In the genomic region with DNA sequence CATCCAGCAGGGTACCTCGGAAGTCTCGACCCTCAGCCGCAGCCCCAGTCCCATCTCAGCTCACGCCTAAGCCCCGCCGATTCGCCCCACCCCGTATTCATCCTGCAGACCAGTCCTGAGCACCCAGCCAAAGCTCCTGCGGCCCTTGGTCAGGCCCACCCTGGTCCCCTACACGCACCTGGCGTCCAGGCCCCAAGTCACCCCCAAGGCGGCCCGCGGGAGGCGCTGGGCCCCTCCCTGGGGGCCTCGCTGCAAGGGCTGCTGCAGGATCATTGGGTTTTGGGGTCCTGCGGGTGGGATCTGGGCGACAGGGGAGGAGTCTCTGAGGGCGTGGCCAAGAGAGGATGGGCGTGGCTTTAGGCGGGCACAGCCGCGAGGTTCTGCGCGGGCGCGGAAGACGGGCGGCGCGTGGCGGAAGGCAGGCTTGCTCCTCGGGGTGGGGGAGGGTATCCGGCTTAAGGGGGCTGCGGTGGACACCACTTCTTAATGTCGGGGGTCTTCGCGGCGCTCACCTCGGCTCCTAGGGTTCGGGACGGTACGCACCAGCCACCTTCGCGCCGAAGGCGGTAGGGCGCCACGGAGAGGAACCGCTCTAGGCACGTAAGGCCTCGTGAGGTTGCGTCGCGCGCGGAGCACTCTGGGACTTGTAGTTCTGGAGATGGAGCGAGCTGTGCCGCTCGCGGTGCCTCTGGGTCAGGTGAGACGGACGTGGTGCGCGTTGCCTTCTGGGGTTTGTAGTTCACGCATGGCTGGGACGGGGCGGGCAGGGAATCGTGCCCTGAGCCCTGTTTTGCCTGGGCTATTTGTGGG, we compare ENCODE assay signal across 1 cellular context.
A peak's percentile ranks its signal among the peaks of the same experiment; 100 is the strongest.
TF ChIP-seq lines count a peak whose summit lies in the region.

A gene with protein sequence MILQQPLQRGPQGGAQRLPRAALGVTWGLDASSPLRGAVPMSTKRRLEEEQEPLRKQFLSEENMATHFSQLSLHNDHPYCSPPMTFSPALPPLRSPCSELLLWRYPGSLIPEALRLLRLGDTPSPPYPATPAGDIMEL (minus strand): TSS at position 274 of the 810 bp plus-strand sequence. CDS start 1 bp downstream, at position 273.
A gene (plus strand): TSS at position 367 of the 810 bp plus-strand sequence. CDS start 292 bp downstream, at position 659.

TF ChIP-seq in GM12878, 131 proteins besides CTCF, POLR2A, EP300 and RAD21 (continued from another document and continues in another):
- TF ChIP-seq, protein P1, sequence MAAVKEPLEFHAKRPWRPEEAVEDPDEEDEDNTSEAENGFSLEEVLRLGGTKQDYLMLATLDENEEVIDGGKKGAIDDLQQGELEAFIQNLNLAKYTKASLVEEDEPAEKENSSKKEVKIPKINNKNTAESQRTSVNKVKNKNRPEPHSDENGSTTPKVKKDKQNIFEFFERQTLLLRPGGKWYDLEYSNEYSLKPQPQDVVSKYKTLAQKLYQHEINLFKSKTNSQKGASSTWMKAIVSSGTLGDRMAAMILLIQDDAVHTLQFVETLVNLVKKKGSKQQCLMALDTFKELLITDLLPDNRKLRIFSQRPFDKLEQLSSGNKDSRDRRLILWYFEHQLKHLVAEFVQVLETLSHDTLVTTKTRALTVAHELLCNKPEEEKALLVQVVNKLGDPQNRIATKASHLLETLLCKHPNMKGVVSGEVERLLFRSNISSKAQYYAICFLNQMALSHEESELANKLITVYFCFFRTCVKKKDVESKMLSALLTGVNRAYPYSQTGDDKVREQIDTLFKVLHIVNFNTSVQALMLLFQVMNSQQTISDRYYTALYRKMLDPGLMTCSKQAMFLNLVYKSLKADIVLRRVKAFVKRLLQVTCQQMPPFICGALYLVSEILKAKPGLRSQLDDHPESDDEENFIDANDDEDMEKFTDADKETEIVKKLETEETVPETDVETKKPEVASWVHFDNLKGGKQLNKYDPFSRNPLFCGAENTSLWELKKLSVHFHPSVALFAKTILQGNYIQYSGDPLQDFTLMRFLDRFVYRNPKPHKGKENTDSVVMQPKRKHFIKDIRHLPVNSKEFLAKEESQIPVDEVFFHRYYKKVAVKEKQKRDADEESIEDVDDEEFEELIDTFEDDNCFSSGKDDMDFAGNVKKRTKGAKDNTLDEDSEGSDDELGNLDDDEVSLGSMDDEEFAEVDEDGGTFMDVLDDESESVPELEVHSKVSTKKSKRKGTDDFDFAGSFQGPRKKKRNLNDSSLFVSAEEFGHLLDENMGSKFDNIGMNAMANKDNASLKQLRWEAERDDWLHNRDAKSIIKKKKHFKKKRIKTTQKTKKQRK (IDR thresholded peaks at IDR 0.05; ENCODE audit: low read depth, low read length) = no peak
- 0 out of 2 replicates have a peak, but pooled peaks have one; percentile 32 for TF ChIP-seq SMARCA5 (IDR thresholded peaks at IDR 0.05)
- TF ChIP-seq SMAD1 (IDR thresholded peaks at IDR 0.05; ENCODE audit: low read depth, partially characterized antibody) = peak; percentile 44
- peak; percentile 93 for TF ChIP-seq ZNF207 (IDR thresholded peaks at IDR 0.05; ENCODE audit: borderline replicate concordance)
- TF ChIP-seq PAX5 (IDR thresholded peaks at IDR 0.05; ENCODE audit: borderline replicate concordance, low read depth, low read length) = no peak; the same call in 1 of the 2 replicates
- TF ChIP-seq SMAD5 (IDR thresholded peaks at IDR 0.05; ENCODE audit: low read depth) = peak; percentile 26; the same call in 1 of the 2 replicates
- TF ChIP-seq EGR1 (IDR thresholded peaks at IDR 0.05; ENCODE audit: borderline replicate concordance in 1 of 2, low read depth in 2 of 2, low read length in 2 of 2) = peak; percentile 36 to 95; a peak in 2 of 3 replicates
- TF ChIP-seq LARP7 (IDR thresholded peaks at IDR 0.05) = peak; percentile 95
- TF ChIP-seq ZBED1 (IDR thresholded peaks at IDR 0.05; ENCODE audit: borderline replicate concordance) = no peak
- peak; percentile 57; the same call in 1 of the 2 replicates for TF ChIP-seq TAF1 (IDR thresholded peaks at IDR 0.05; ENCODE audit: borderline replicate concordance, low read depth, low read length)
- peak; percentile 84 for TF ChIP-seq HDGF (IDR thresholded peaks at IDR 0.05)
- TF ChIP-seq KLF5 (IDR thresholded peaks at IDR 0.05; ENCODE audit: partially characterized antibody) = peak; percentile 34
- no peak for TF ChIP-seq EED (IDR thresholded peaks at IDR 0.05; ENCODE audit: low read depth)
- no peak; the same call in 2 of the 3 replicates for TF ChIP-seq POU2F2 (IDR thresholded peaks at IDR 0.05; ENCODE audit: borderline replicate concordance, low read depth, low read length)
- TF ChIP-seq JUNB (IDR thresholded peaks at IDR 0.05) = no peak
- TF ChIP-seq, protein P2, sequence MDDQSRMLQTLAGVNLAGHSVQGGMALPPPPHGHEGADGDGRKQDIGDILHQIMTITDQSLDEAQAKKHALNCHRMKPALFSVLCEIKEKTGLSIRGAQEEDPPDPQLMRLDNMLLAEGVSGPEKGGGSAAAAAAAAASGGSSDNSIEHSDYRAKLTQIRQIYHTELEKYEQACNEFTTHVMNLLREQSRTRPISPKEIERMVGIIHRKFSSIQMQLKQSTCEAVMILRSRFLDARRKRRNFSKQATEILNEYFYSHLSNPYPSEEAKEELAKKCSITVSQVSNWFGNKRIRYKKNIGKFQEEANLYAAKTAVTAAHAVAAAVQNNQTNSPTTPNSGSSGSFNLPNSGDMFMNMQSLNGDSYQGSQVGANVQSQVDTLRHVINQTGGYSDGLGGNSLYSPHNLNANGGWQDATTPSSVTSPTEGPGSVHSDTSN (IDR thresholded peaks at IDR 0.05; ENCODE audit: insufficient replicate concordance, low read depth, low read length) = no peak
- peak; percentile 83 for TF ChIP-seq SIN3A (IDR thresholded peaks at IDR 0.05; ENCODE audit: low read depth, low read length)
- no peak for TF ChIP-seq EZH2 (IDR thresholded peaks at IDR 0.05; ENCODE audit: borderline replicate concordance, control insufficient read depth, low read depth, low read length)
- TF ChIP-seq ZNF622 (IDR thresholded peaks at IDR 0.05) = no peak
- peak; percentile 77 for TF ChIP-seq RELA (IDR thresholded peaks at IDR 0.05; ENCODE audit: borderline replicate concordance, partially characterized antibody)
- TF ChIP-seq, protein P3, sequence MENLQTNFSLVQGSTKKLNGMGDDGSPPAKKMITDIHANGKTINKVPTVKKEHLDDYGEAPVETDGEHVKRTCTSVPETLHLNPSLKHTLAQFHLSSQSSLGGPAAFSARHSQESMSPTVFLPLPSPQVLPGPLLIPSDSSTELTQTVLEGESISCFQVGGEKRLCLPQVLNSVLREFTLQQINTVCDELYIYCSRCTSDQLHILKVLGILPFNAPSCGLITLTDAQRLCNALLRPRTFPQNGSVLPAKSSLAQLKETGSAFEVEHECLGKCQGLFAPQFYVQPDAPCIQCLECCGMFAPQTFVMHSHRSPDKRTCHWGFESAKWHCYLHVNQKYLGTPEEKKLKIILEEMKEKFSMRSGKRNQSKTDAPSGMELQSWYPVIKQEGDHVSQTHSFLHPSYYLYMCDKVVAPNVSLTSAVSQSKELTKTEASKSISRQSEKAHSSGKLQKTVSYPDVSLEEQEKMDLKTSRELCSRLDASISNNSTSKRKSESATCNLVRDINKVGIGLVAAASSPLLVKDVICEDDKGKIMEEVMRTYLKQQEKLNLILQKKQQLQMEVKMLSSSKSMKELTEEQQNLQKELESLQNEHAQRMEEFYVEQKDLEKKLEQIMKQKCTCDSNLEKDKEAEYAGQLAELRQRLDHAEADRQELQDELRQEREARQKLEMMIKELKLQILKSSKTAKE (IDR thresholded peaks at IDR 0.05; ENCODE audit: low read depth, poor library complexity, severe bottlenecking) = no peak
- no peak; the same call in 1 of the 2 replicates for TF ChIP-seq NR2F1 (conservative IDR thresholded peaks at IDR 0.05)
- TF ChIP-seq, protein P4, sequence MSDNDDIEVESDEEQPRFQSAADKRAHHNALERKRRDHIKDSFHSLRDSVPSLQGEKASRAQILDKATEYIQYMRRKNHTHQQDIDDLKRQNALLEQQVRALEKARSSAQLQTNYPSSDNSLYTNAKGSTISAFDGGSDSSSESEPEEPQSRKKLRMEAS (IDR thresholded peaks at IDR 0.05; ENCODE audit: low read depth, low read length) = peak; percentile 79
- TF ChIP-seq PAX8 (IDR thresholded peaks at IDR 0.05) = no peak
- TF ChIP-seq CHD4 (IDR thresholded peaks at IDR 0.05) = no peak
- TF ChIP-seq, protein P5, sequence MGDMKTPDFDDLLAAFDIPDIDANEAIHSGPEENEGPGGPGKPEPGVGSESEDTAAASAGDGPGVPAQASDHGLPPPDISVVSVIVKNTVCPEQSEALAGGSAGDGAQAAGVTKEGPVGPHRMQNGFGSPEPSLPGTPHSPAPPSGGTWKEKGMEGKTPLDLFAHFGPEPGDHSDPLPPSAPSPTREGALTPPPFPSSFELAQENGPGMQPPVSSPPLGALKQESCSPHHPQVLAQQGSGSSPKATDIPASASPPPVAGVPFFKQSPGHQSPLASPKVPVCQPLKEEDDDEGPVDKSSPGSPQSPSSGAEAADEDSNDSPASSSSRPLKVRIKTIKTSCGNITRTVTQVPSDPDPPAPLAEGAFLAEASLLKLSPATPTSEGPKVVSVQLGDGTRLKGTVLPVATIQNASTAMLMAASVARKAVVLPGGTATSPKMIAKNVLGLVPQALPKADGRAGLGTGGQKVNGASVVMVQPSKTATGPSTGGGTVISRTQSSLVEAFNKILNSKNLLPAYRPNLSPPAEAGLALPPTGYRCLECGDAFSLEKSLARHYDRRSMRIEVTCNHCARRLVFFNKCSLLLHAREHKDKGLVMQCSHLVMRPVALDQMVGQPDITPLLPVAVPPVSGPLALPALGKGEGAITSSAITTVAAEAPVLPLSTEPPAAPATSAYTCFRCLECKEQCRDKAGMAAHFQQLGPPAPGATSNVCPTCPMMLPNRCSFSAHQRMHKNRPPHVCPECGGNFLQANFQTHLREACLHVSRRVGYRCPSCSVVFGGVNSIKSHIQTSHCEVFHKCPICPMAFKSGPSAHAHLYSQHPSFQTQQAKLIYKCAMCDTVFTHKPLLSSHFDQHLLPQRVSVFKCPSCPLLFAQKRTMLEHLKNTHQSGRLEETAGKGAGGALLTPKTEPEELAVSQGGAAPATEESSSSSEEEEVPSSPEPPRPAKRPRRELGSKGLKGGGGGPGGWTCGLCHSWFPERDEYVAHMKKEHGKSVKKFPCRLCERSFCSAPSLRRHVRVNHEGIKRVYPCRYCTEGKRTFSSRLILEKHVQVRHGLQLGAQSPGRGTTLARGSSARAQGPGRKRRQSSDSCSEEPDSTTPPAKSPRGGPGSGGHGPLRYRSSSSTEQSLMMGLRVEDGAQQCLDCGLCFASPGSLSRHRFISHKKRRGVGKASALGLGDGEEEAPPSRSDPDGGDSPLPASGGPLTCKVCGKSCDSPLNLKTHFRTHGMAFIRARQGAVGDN (IDR thresholded peaks at IDR 0.05) = peak; percentile 50; the same call in 1 of the 2 replicates
- peak; percentile 96 for TF ChIP-seq SIX5 (IDR thresholded peaks at IDR 0.05; ENCODE audit: low read depth, low read length, severe bottlenecking)
- TF ChIP-seq CBFB (IDR thresholded peaks at IDR 0.05; ENCODE audit: low read depth) = 0 out of 2 replicates have a peak, but pooled peaks have one; percentile 52
- TF ChIP-seq CBX3 (IDR thresholded peaks at IDR 0.05; ENCODE audit: borderline replicate concordance, low read depth) = no peak
- 0 out of 2 replicates have a peak, but pooled peaks have one; percentile 48 for TF ChIP-seq GATAD2B (conservative IDR thresholded peaks at IDR 0.05; ENCODE audit: low read depth)
- TF ChIP-seq, protein P6, sequence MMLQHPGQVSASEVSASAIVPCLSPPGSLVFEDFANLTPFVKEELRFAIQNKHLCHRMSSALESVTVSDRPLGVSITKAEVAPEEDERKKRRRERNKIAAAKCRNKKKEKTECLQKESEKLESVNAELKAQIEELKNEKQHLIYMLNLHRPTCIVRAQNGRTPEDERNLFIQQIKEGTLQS (IDR thresholded peaks at IDR 0.05; ENCODE audit: borderline replicate concordance, extremely low read depth, low read depth, low read length) = peak; percentile 84; the same call in 1 of the 2 replicates
- peak; percentile 49; the same call in 1 of the 2 replicates for TF ChIP-seq MXI1 (IDR thresholded peaks at IDR 0.05; ENCODE audit: low read depth, low read length)
- 0 out of 2 replicates have a peak, but pooled peaks have one; percentile 20 for TF ChIP-seq ATF7 (IDR thresholded peaks at IDR 0.05; ENCODE audit: low read depth)
- TF ChIP-seq NBN (IDR thresholded peaks at IDR 0.05) = peak; percentile 60
- TF ChIP-seq, protein P7, sequence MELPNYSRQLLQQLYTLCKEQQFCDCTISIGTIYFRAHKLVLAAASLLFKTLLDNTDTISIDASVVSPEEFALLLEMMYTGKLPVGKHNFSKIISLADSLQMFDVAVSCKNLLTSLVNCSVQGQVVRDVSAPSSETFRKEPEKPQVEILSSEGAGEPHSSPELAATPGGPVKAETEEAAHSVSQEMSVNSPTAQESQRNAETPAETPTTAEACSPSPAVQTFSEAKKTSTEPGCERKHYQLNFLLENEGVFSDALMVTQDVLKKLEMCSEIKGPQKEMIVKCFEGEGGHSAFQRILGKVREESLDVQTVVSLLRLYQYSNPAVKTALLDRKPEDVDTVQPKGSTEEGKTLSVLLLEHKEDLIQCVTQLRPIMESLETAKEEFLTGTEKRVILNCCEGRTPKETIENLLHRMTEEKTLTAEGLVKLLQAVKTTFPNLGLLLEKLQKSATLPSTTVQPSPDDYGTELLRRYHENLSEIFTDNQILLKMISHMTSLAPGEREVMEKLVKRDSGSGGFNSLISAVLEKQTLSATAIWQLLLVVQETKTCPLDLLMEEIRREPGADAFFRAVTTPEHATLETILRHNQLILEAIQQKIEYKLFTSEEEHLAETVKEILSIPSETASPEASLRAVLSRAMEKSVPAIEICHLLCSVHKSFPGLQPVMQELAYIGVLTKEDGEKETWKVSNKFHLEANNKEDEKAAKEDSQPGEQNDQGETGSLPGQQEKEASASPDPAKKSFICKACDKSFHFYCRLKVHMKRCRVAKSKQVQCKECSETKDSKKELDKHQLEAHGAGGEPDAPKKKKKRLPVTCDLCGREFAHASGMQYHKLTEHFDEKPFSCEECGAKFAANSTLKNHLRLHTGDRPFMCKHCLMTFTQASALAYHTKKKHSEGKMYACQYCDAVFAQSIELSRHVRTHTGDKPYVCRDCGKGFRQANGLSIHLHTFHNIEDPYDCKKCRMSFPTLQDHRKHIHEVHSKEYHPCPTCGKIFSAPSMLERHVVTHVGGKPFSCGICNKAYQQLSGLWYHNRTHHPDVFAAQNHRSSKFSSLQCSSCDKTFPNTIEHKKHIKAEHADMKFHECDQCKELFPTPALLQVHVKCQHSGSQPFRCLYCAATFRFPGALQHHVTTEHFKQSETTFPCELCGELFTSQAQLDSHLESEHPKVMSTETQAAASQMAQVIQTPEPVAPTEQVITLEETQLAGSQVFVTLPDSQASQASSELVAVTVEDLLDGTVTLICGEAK (IDR thresholded peaks at IDR 0.05; ENCODE audit: borderline replicate concordance) = peak; percentile 81; the same call in 1 of the 2 replicates
- TF ChIP-seq RCOR1 (conservative IDR thresholded peaks at IDR 0.05; ENCODE audit: low read depth, low read length) = no peak
